In genomic region chr5:124027441-124027840, GRCh38 we compare ENCODE assay signal across 8 cellular contexts.
"Had no signal": no experiment of that assay in that cellular context is flagged by ENCODE, and none has a peak within 500 bp of the region (broad histone marks: within the 10 kb centered on the region; RNA-seq: fewer than 3 reads in every experiment).

No MANE protein-coding gene starts in this region.

- ATAC-seq: GM12878 had no signal

- FAIRE-seq: G401.6, GM12878, GM12891, GM12892, GM18507, GM19239 had no signal

- H3K4me3 ChIP-seq: GM12878 had no signal

- DNase-seq: GDM1, GF-D8 had no signal
